ENCODE assay signal across 1 cellular context in genomic region chr17:2004435-2004952, GRCh38.
TF ChIP-seq lines count a peak whose summit lies in the region.

No MANE protein-coding gene starts in this region.

TF ChIP-seq in HepG2, 621 proteins besides CTCF, POLR2A, EP300 and RAD21:
- TF ChIP-seq PRDM15 (CRISPR knock-in tag; IDR thresholded peaks at IDR 0.05) (0 out of 2 replicates have a peak, but pooled peaks have one; percentile 23), POGK (CRISPR knock-in tag; conservative IDR thresholded peaks at IDR 0.05) (no peak), MAX (IDR thresholded peaks at IDR 0.05) (0 out of 2 replicates have a peak, but pooled peaks have one; percentile 28)
- TF ChIP-seq, protein P1, sequence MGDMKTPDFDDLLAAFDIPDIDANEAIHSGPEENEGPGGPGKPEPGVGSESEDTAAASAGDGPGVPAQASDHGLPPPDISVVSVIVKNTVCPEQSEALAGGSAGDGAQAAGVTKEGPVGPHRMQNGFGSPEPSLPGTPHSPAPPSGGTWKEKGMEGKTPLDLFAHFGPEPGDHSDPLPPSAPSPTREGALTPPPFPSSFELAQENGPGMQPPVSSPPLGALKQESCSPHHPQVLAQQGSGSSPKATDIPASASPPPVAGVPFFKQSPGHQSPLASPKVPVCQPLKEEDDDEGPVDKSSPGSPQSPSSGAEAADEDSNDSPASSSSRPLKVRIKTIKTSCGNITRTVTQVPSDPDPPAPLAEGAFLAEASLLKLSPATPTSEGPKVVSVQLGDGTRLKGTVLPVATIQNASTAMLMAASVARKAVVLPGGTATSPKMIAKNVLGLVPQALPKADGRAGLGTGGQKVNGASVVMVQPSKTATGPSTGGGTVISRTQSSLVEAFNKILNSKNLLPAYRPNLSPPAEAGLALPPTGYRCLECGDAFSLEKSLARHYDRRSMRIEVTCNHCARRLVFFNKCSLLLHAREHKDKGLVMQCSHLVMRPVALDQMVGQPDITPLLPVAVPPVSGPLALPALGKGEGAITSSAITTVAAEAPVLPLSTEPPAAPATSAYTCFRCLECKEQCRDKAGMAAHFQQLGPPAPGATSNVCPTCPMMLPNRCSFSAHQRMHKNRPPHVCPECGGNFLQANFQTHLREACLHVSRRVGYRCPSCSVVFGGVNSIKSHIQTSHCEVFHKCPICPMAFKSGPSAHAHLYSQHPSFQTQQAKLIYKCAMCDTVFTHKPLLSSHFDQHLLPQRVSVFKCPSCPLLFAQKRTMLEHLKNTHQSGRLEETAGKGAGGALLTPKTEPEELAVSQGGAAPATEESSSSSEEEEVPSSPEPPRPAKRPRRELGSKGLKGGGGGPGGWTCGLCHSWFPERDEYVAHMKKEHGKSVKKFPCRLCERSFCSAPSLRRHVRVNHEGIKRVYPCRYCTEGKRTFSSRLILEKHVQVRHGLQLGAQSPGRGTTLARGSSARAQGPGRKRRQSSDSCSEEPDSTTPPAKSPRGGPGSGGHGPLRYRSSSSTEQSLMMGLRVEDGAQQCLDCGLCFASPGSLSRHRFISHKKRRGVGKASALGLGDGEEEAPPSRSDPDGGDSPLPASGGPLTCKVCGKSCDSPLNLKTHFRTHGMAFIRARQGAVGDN (CRISPR knock-in tag; IDR thresholded peaks at IDR 0.05): 0 out of 2 replicates have a peak, but pooled peaks have one; percentile 16
